In the genomic region with DNA sequence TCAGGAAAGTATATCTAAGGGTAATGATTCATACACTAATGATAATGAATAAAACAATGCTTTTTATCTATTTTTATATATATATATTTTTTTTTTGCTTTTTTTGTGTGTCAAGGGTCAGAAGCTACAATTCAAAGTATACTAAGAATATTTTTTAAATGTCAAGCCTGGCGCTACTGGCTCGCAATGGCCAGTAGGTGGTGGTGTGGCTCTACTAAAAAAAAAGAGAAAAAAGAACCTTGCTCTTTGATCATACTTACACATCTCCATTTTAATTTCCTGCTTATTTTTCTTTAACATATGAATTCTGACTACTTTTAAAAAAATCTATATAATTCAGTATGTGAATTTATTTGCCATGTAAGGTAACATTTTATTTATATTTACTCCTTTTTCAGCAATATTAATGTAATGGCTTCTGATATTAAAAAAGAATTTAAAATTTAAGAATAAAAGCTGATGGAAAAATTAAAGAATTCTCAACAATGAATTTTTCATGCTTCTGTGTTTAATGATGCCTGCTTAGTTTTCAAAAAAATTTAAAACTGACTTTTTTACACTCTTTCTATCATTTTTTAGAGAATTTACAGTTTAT, we compare ENCODE assay signal across 10 cellular contexts.
A peak's percentile ranks its signal among the peaks of the same experiment; 100 is the strongest.
DNase-seq lines count a peak whose midpoint lies in the region; ATAC-seq lines count a peak whose summit lies in the region.
"Had no signal": no experiment of that assay in that cellular context is flagged by ENCODE, and none has a peak within 500 bp of the region (broad histone marks: within the 10 kb centered on the region; RNA-seq: fewer than 3 reads in every experiment).

No MANE protein-coding gene starts in this region.

- H3K4me1 ChIP-seq in CD4-positive, CD25-positive, alpha-beta regulatory T cell (ENCODE audit: control insufficient read depth, insufficient read depth, low read length, poor library complexity, severe bottlenecking), result no peaks in the 10 kb centered on the region

- H3K27ac Mint-ChIP-seq in CD4-positive, CD25-positive, alpha-beta regulatory T cell, result no peak overlapping the region
- H3K27ac Mint-ChIP-seq: T-helper 1 cell treated with Interleukin-12 subunit alpha and Interleukin-12 subunit beta and Interleukin-4 antibody, amounts not matched to agents 30 μg/mL and 1 μg/mL, for 36 hours had no signal

- no peaks in the 10 kb centered on the region for H3K36me3 Mint-ChIP-seq in CD4-positive, CD25-positive, alpha-beta regulatory T cell

- no peak overlapping the region for H3K4me3 Mint-ChIP-seq in CD4-positive, CD25-positive, alpha-beta regulatory T cell
- H3K4me3 Mint-ChIP-seq: T-helper 1 cell treated with Interleukin-12 subunit alpha and Interleukin-12 subunit beta and Interleukin-4 antibody, amounts not matched to agents 30 μg/mL and 1 μg/mL, for 36 hours had no signal

- H3K27me3 ChIP-seq in CD4-positive, CD25-positive, alpha-beta regulatory T cell (ENCODE audit: control insufficient read depth, insufficient read depth, low read length), result no peaks in the 10 kb centered on the region

- peak in 2 of 3 donors; percentile 7 to 39 for DNase-seq in CD4-positive, CD25-positive, alpha-beta regulatory T cell
- DNase-seq in NCI-H226 (peak; percentile 11), amniotic stem cell (lab: John Stamatoyannopoulos, UW) (peak; percentile 30), iPS-NIHi7 (ENCODE audit: extremely low spot score) (peak; percentile 19), activated gamma-delta T cell treated with Interleukin-2 at 50 U/mL for 16 hours (no peak)
- peak; percentile 30 for DNase-seq in stimulated activated CD8-positive, alpha-beta memory T cell treated with anti-CD3 and anti-CD28 coated beads, Interleukin-4, amount 100 ng/mL, for 48 hours

- no peak overlapping the region for H3K4me3 ChIP-seq in CD4-positive, CD25-positive, alpha-beta regulatory T cell (ENCODE audit: low read depth, low read length)

- no peaks in the 10 kb centered on the region for H3K9me3 ChIP-seq in CD4-positive, CD25-positive, alpha-beta regulatory T cell (ENCODE audit: control insufficient read depth in 2 of 2, low read length in 2 of 2)

- peaks cover 4% of the 10 kb centered on the region for H3K27me3 Mint-ChIP-seq in CD4-positive, CD25-positive, alpha-beta regulatory T cell

- H3K4me1 Mint-ChIP-seq in CD4-positive, CD25-positive, alpha-beta regulatory T cell, result no peaks in the 10 kb centered on the region

- no peak overlapping the region for H3K27ac ChIP-seq in CD4-positive, CD25-positive, alpha-beta regulatory T cell (ENCODE audit: insufficient read depth, low read length, poor library complexity, severe bottlenecking)

- ATAC-seq in CD4-positive, CD25-positive, alpha-beta regulatory T cell (ENCODE audit: low read depth in 2 of 2), result no peak
- ATAC-seq in GM18502 (IDR thresholded peaks at IDR 0.05; ENCODE audit: poor library complexity, unreplicated experiment), result peak; percentile 86
- ATAC-seq in HG03025 (IDR thresholded peaks at IDR 0.05; ENCODE audit: low FRiP score, unreplicated experiment), result peak; percentile 56
- ATAC-seq: right cardiac atrium had no signal

- H3K9me3 Mint-ChIP-seq in CD4-positive, CD25-positive, alpha-beta regulatory T cell, result no peaks in the 10 kb centered on the region
- H3K9me3 Mint-ChIP-seq: T-helper 1 cell treated with Interleukin-12 subunit alpha and Interleukin-12 subunit beta and Interleukin-4 antibody, amounts not matched to agents 30 μg/mL and 1 μg/mL, for 36 hours had no signal

- H3K36me3 ChIP-seq in CD4-positive, CD25-positive, alpha-beta regulatory T cell (ENCODE audit: control insufficient read depth, insufficient read depth, low read length), result no peaks in the 10 kb centered on the region

Comparison
In these comparisons a context has a peak if more than half of its experiments do, and no peak if none do; other contexts are left out.
1. ATAC-seq: peak in GM18502 (single experiment) and HG03025 (single experiment); none in CD4-positive, CD25-positive, alpha-beta regulatory T cell (0 of 2).